In genomic region chr4:32117696-32118095, GRCh38 we compare ENCODE assay signal across 1 cellular context.
TF ChIP-seq lines count a peak whose summit lies in the region.

No MANE protein-coding gene starts in this region.

TF ChIP-seq in GM23338, 12 proteins besides CTCF, POLR2A, EP300 and RAD21 (continued from another document):
- TF ChIP-seq REST (IDR thresholded peaks at IDR 0.05; ENCODE audit: unreplicated experiment) = no peak
- no peak for TF ChIP-seq POLR2AphosphoS5 (IDR thresholded peaks at IDR 0.05; ENCODE audit: low read depth)
- no peak for TF ChIP-seq EZH2phosphoT487 (IDR thresholded peaks at IDR 0.05; ENCODE audit: unreplicated experiment)
- no peak for TF ChIP-seq CREB1 (CRISPR knock-in tag; IDR thresholded peaks at IDR 0.05; ENCODE audit: low read depth)
- TF ChIP-seq ZNF331 (CRISPR knock-in tag; IDR thresholded peaks at IDR 0.05; ENCODE audit: low read depth) = no peak
- no peak for TF ChIP-seq EZH2 (IDR thresholded peaks at IDR 0.05; ENCODE audit: low read depth, unreplicated experiment)
- no peak for TF ChIP-seq ZNF462 (CRISPR knock-in tag; IDR thresholded peaks at IDR 0.05)
